ENCODE assay signal across 6 cellular contexts in the genomic region with DNA sequence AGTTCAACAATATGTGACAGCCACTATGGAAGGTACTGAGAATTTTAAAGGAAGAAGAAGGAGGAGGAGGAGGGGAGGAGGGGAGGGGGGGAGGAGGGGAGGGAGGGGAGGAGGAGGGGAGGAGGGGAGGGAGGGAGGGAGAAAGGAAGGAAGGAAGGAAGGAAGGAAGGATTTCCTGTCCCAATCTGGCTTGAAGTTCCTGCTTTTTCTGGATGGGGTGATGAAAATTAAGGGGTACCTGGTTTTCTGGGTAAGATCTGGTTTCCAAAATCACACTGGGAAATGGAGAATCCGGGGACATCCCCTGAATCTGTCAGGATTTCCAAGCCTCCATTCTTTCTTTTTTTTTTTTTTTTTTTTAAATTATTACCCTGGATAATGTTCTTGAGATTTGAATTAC.
"Had no signal": no experiment of that assay in that cellular context is flagged by ENCODE, and none has a peak within 500 bp of the region (broad histone marks: within the 10 kb centered on the region; RNA-seq: fewer than 3 reads in every experiment).

No MANE protein-coding gene starts in this region.

- DNase-seq: IMR-90, KBM-7, KG1 had no signal

- H3K9ac ChIP-seq: KMS-11 had no signal

- H3K4me2 ChIP-seq: KMS-11 had no signal

- H3K27ac ChIP-seq: HL-60, KMS-11 had no signal

- FAIRE-seq: HTR-8/SVneo had no signal
